13 cellular contexts compared by ENCODE assay signal in genomic region chr12:58529897-58530296, GRCh38.
DNase-seq lines count a peak whose midpoint lies in the region; ATAC-seq and TF ChIP-seq lines count a peak whose summit lies in the region.
"Had no signal": no experiment of that assay in that cellular context is flagged by ENCODE, and none has a peak within 500 bp of the region (broad histone marks: within the 10 kb centered on the region; RNA-seq: fewer than 3 reads in every experiment).

No MANE protein-coding gene starts in this region.

- TF ChIP-seq CTCF in AG09319 (IDR thresholded peaks at IDR 0.05; ENCODE audit: low read depth, low read length), result no peak
- TF ChIP-seq CTCF in PC-3 (conservative IDR thresholded peaks at IDR 0.05; ENCODE audit: low read depth, low read length), result no peak
- no peak for TF ChIP-seq CTCF in osteocyte (IDR thresholded peaks at IDR 0.05)
- no peak for TF ChIP-seq CTCF in WTC11 (IDR thresholded peaks at IDR 0.05)

- no TSS peak for BruUV-seq in PC-3 (replicated peaks; lab: Mats Ljungman, UMichigan)

- CTCF ChIA-PET in PC-3 (lab: Charles Lee), result no interaction called here
- CTCF ChIA-PET in WTC11 (lab: Charles Lee), result interaction anchor here (2.2 kb wide), 1 partner anchor 11 kb away, joined by 7 read pairs; no protein-coding TSS in a partner anchor

- peaks cover 18% of the 10 kb centered on the region for H3K9me3 Mint-ChIP-seq in osteocyte (ENCODE audit: unreplicated experiment)
- 0 out of 2 replicates have a peak, but pooled peaks cover 10% of the 10 kb centered on the region for H3K9me3 Mint-ChIP-seq in WTC11

- H3K27me3 ChIP-seq in PC-3 (ENCODE audit: low read length), result no peaks in the 10 kb centered on the region

- H3K9me2 ChIP-seq in PC-3 (replicated peaks; ENCODE audit: low read length), result no peaks in the 10 kb centered on the region

- peak overlapping the region; percentile 91 for H3K27ac Mint-ChIP-seq in osteocyte (ENCODE audit: unreplicated experiment)
- no peak overlapping the region for H3K27ac Mint-ChIP-seq in WTC11
- H3K27ac Mint-ChIP-seq: CD14-positive monocyte had no signal

- H3K9me3 ChIP-seq in PC-3 (ENCODE audit: low read length), result no peaks in the 10 kb centered on the region

- H3K9ac ChIP-seq in PC-3 (ENCODE audit: low read length), result peak overlapping the region; percentile 43

- H3K36me3 ChIP-seq in PC-3 (ENCODE audit: low read depth, low read length), result no peaks in the 10 kb centered on the region
- H3K36me3 ChIP-seq: WERI-Rb-1 had no signal

- H3K4me1 ChIP-seq in PC-3 (ENCODE audit: insufficient read depth, low read length), result peaks cover 52% of the 10 kb centered on the region

- peak overlapping the region; percentile 13 for H3K4me3 ChIP-seq in PC-3 (ENCODE audit: low read length)
- H3K4me3 ChIP-seq: PC-9 had no signal

- DNase-seq in AG09319 (ENCODE audit: extremely low read depth, low read depth), result peak; percentile 80
- peak; percentile 86 for DNase-seq in PC-3
- DNase-seq in fibroblast of gingiva (ENCODE audit: low read depth), result peak; percentile 95
- DNase-seq in osteocyte (ENCODE audit: extremely low spot score, unreplicated experiment), result no peak
- DNase-seq in NCI-H1436 (lab: John Stamatoyannopoulos, UW), result no peak
- DNase-seq in NCI-H1048 (lab: John Stamatoyannopoulos, UW), result no peak
- no peak for DNase-seq in WTC11 (ENCODE audit: low spot score)
- DNase-seq: NCI-H1930; PC-9; stimulated activated CD4-positive, alpha-beta T cell treated with anti-CD3 and anti-CD28 coated beads, Interleukin-4, amount 100 ng/mL, for 1 hour; WERI-Rb-1 had no signal

- H3K4me2 ChIP-seq in PC-3 (ENCODE audit: low read length), result peak overlapping the region; percentile 49
- H3K4me2 ChIP-seq: PC-9 had no signal

- H4K20me1 ChIP-seq in PC-3 (ENCODE audit: low read length), result no peaks in the 10 kb centered on the region

- H3K27me3 Mint-ChIP-seq in osteocyte (ENCODE audit: unreplicated experiment), result no peaks in the 10 kb centered on the region
- H3K27me3 Mint-ChIP-seq in WTC11 (ENCODE audit: low read depth), result no peaks in the 10 kb centered on the region

- no peak overlapping the region for H2AFZ ChIP-seq in PC-3 (ENCODE audit: low read length)
- H2AFZ ChIP-seq: PC-9 had no signal

- H3K79me2 ChIP-seq in PC-3 (ENCODE audit: low read length), result no peaks in the 10 kb centered on the region

- H3F3A ChIP-seq in PC-3 (ENCODE audit: low read length, unreplicated experiment), result peaks cover 3% of the 10 kb centered on the region

- peaks cover 15% of the 10 kb centered on the region for H3K36me3 Mint-ChIP-seq in osteocyte (ENCODE audit: unreplicated experiment)
- H3K36me3 Mint-ChIP-seq in WTC11, result no peaks in the 10 kb centered on the region
- H3K36me3 Mint-ChIP-seq: CD14-positive monocyte had no signal

- peak; percentile 46 for ATAC-seq in PC-3
- ATAC-seq in HG02840 (IDR thresholded peaks at IDR 0.05; ENCODE audit: low FRiP score, unreplicated experiment), result no peak
- no peak for ATAC-seq in WTC11

- peak overlapping the region; percentile 95 for H3K27ac ChIP-seq in PC-3 (ENCODE audit: low read length)
- H3K27ac ChIP-seq: PC-9, WERI-Rb-1 had no signal

- H3K4me3 Mint-ChIP-seq in osteocyte (ENCODE audit: unreplicated experiment) (peak overlapping the region; percentile 23), WTC11 (no peak overlapping the region)
- H3K4me3 Mint-ChIP-seq: CD14-positive monocyte had no signal

- POLR2A ChIA-PET in PC-3 (lab: Charles Lee; ENCODE audit: unreplicated experiment) (no interaction called here), WTC11 (lab: Charles Lee) (no interaction called here)

- intact Hi-C loops in PC-3 (cut with micrococcal nuclease), result loop anchor here (2.0 to 10.0 kb wide), 5 partner anchors 48 to 545 kb away; no protein-coding TSS in a partner anchor

- H3K4me1 Mint-ChIP-seq in osteocyte (ENCODE audit: unreplicated experiment) (peaks cover 58% of the 10 kb centered on the region), WTC11 (no peaks in the 10 kb centered on the region)
- H3K4me1 Mint-ChIP-seq: CD14-positive monocyte had no signal

TF ChIP-seq in WTC11, 78 proteins besides CTCF, POLR2A, EP300 and RAD21 (continues in another document):
- TF ChIP-seq, protein P1, sequence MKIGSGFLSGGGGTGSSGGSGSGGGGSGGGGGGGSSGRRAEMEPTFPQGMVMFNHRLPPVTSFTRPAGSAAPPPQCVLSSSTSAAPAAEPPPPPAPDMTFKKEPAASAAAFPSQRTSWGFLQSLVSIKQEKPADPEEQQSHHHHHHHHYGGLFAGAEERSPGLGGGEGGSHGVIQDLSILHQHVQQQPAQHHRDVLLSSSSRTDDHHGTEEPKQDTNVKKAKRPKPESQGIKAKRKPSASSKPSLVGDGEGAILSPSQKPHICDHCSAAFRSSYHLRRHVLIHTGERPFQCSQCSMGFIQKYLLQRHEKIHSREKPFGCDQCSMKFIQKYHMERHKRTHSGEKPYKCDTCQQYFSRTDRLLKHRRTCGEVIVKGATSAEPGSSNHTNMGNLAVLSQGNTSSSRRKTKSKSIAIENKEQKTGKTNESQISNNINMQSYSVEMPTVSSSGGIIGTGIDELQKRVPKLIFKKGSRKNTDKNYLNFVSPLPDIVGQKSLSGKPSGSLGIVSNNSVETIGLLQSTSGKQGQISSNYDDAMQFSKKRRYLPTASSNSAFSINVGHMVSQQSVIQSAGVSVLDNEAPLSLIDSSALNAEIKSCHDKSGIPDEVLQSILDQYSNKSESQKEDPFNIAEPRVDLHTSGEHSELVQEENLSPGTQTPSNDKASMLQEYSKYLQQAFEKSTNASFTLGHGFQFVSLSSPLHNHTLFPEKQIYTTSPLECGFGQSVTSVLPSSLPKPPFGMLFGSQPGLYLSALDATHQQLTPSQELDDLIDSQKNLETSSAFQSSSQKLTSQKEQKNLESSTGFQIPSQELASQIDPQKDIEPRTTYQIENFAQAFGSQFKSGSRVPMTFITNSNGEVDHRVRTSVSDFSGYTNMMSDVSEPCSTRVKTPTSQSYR (CRISPR knock-in tag; IDR thresholded peaks at IDR 0.05), result no peak
- TF ChIP-seq ZNF232 (CRISPR knock-in tag; IDR thresholded peaks at IDR 0.05), result no peak
- no peak for TF ChIP-seq CREM (CRISPR knock-in tag; IDR thresholded peaks at IDR 0.05)
- TF ChIP-seq NFYB (CRISPR knock-in tag; conservative IDR thresholded peaks at IDR 0.05; ENCODE audit: low read depth), result no peak
- no peak for TF ChIP-seq SOX15 (CRISPR knock-in tag; IDR thresholded peaks at IDR 0.05)
- no peak for TF ChIP-seq KAT7 (CRISPR knock-in tag; IDR thresholded peaks at IDR 0.05; ENCODE audit: borderline replicate concordance)
- TF ChIP-seq ZBTB21 (CRISPR knock-in tag; IDR thresholded peaks at IDR 0.05; ENCODE audit: borderline replicate concordance), result no peak
- no peak for TF ChIP-seq AFF4 (CRISPR knock-in tag; IDR thresholded peaks at IDR 0.05; ENCODE audit: borderline replicate concordance)
- TF ChIP-seq ZNF219 (CRISPR knock-in tag; IDR thresholded peaks at IDR 0.05; ENCODE audit: borderline replicate concordance), result no peak
- no peak for TF ChIP-seq SMAD3 (CRISPR knock-in tag; IDR thresholded peaks at IDR 0.05; ENCODE audit: borderline replicate concordance)
- TF ChIP-seq NR2C2 (CRISPR knock-in tag; IDR thresholded peaks at IDR 0.05), result no peak
- no peak for TF ChIP-seq MXD4 (CRISPR knock-in tag; IDR thresholded peaks at IDR 0.05; ENCODE audit: borderline replicate concordance)
- no peak for TF ChIP-seq NR3C1 (CRISPR knock-in tag; conservative IDR thresholded peaks at IDR 0.05; ENCODE audit: low read depth)
- TF ChIP-seq, protein P2, sequence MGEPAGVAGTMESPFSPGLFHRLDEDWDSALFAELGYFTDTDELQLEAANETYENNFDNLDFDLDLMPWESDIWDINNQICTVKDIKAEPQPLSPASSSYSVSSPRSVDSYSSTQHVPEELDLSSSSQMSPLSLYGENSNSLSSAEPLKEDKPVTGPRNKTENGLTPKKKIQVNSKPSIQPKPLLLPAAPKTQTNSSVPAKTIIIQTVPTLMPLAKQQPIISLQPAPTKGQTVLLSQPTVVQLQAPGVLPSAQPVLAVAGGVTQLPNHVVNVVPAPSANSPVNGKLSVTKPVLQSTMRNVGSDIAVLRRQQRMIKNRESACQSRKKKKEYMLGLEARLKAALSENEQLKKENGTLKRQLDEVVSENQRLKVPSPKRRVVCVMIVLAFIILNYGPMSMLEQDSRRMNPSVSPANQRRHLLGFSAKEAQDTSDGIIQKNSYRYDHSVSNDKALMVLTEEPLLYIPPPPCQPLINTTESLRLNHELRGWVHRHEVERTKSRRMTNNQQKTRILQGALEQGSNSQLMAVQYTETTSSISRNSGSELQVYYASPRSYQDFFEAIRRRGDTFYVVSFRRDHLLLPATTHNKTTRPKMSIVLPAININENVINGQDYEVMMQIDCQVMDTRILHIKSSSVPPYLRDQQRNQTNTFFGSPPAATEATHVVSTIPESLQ (CRISPR knock-in tag; IDR thresholded peaks at IDR 0.05), result no peak
- TF ChIP-seq TP53 (CRISPR knock-in tag; IDR thresholded peaks at IDR 0.05), result no peak

Comparison
In these comparisons a context has a peak if more than half of its experiments do, and no peak if none do; other contexts are left out.
1. DNase-seq: peak in AG09319 (single experiment), PC-3 (single experiment) and fibroblast of gingiva (single experiment); none in osteocyte (single experiment), NCI-H1436 (single experiment), NCI-H1048 (single experiment) and WTC11 (single experiment).